Comparison of ENCODE assay signal across 11 cellular contexts in the genomic region with DNA sequence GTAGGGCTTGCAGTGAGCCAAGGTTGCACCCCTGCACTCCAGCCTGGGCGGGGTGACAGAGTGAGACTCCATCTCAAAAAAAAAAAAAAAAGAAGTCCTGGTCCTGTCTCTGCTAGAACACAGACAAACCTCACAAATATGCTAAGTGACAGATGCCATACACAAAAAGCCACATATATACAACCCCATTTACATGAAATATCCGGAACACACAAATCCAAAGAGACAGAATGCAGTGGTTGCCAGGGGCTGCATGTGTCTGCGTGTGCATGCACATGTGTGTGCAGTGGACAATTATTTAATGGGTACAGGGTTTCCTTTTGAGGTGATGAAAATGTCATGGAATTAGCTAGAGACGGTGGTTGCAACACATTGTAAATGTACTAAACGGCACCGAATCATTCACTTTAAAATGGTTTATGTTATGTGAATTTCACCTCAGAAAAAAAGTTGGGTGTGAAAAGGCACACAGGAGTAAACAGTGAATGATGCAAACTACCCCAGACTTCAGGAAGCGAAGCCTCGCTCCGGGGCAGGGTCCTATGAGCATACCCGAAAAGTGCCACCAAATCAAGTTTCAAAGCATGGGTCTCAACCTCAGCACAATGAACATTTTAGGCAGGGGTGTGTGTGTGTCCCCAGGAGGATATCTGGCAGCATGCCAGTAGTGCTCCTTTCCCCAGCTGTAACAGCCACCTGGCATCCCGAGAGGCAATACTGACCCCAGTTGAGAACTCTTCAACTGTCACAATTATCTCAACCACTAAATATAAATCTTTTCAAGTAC. TPM values are rescaled to one million over a fixed set of nuclear protein-coding genes. Genes with fewer than 3 reads are reported as not detected.
DNase-seq lines count a peak whose midpoint lies in the region; ATAC-seq and TF ChIP-seq lines count a peak whose summit lies in the region.
"Had no signal": no experiment of that assay in that cellular context is flagged by ENCODE, and none has a peak within 500 bp of the region (broad histone marks: within the 10 kb centered on the region; RNA-seq: fewer than 3 reads in every experiment).

No MANE protein-coding gene starts in this region.

- H3K27me3 Mint-ChIP-seq in activated CD8-positive, alpha-beta T cell treated with anti-CD3 and anti-CD28 coated beads for 36 hours, result no peaks in the 10 kb centered on the region
- H3K27me3 Mint-ChIP-seq in activated CD8-positive, alpha-beta T cell treated with anti-CD3 and anti-CD28 coated beads, Interleukin-2, amount 10 ng/mL, durations not matched to agents 7 days and 5 days (ENCODE audit: low read depth), result no peaks in the 10 kb centered on the region
- no peaks in the 10 kb centered on the region for H3K27me3 Mint-ChIP-seq in central memory CD8-positive, alpha-beta T cell
- no peaks in the 10 kb centered on the region for H3K27me3 Mint-ChIP-seq in stimulated activated naive B cell treated with anti-CD40 and anti-IgM and Interleukin-4, amounts not matched to agents 10 μg/mL and 1 μg/mL and 100 μg/mL, for 72 hours
- H3K27me3 Mint-ChIP-seq: activated naive CD8-positive, alpha-beta T cell treated with anti-CD3 and anti-CD28 coated beads, Interleukin-2, amount 10 ng/mL, durations not matched to agents 7 days and 5 days had no signal

- TF ChIP-seq CTCF in activated CD8-positive, alpha-beta T cell treated with anti-CD3 and anti-CD28 coated beads for 36 hours (IDR thresholded peaks at IDR 0.05), result no peak

- POLR2A ChIA-PET in activated CD8-positive, alpha-beta T cell treated with anti-CD3 and anti-CD28 coated beads for 36 hours (lab: Charles Lee), result interaction anchor here (1.3 to 1.6 kb wide), 2 partner anchors 44 to 47 kb away, joined by 3 read pairs; no protein-coding TSS in a partner anchor
- POLR2A ChIA-PET in activated CD8-positive, alpha-beta T cell treated with anti-CD3 and anti-CD28 coated beads, Interleukin-2, amount 10 ng/mL, durations not matched to agents 7 days and 5 days (lab: Charles Lee), result no interaction called here

- intact Hi-C loops in activated CD8-positive, alpha-beta T cell treated with anti-CD3 and anti-CD28 coated beads for 36 hours (cut with micrococcal nuclease), result no loop called here

- no peaks in the 10 kb centered on the region for H3K9me3 Mint-ChIP-seq in activated CD8-positive, alpha-beta T cell treated with anti-CD3 and anti-CD28 coated beads for 36 hours
- no peaks in the 10 kb centered on the region for H3K9me3 Mint-ChIP-seq in activated CD8-positive, alpha-beta T cell treated with anti-CD3 and anti-CD28 coated beads, Interleukin-2, amount 10 ng/mL, durations not matched to agents 7 days and 5 days (ENCODE audit: insufficient read depth)
- H3K9me3 Mint-ChIP-seq in central memory CD8-positive, alpha-beta T cell, result no peaks in the 10 kb centered on the region
- no peaks in the 10 kb centered on the region for H3K9me3 Mint-ChIP-seq in stimulated activated naive B cell treated with anti-CD40 and anti-IgM and Interleukin-4, amounts not matched to agents 10 μg/mL and 1 μg/mL and 100 μg/mL, for 72 hours
- H3K9me3 Mint-ChIP-seq: activated naive CD8-positive, alpha-beta T cell treated with anti-CD3 and anti-CD28 coated beads, Interleukin-2, amount 10 ng/mL, durations not matched to agents 7 days and 5 days had no signal

- no peak for ATAC-seq in activated CD8-positive, alpha-beta T cell treated with anti-CD3 and anti-CD28 coated beads for 36 hours
- ATAC-seq in activated CD8-positive, alpha-beta T cell treated with anti-CD3 and anti-CD28 coated beads, Interleukin-2, amount 10 ng/mL, durations not matched to agents 7 days and 5 days, result no peak
- ATAC-seq in central memory CD8-positive, alpha-beta T cell (replicated peaks; ENCODE audit: extremely low read depth, poor library complexity, severe bottlenecking), result peak; percentile 36
- ATAC-seq in stimulated activated naive B cell treated with anti-CD40 and anti-IgM and Interleukin-4, amounts not matched to agents 10 μg/mL and 1 μg/mL and 100 μg/mL, for 72 hours (replicated peaks), result peak; percentile 58 to 60
- ATAC-seq in HG02938 (IDR thresholded peaks at IDR 0.05; ENCODE audit: unreplicated experiment), result no peak
- no peak for ATAC-seq in HG02571 (IDR thresholded peaks at IDR 0.05; ENCODE audit: unreplicated experiment)
- ATAC-seq: stimulated activated naive CD8-positive, alpha-beta T cell treated with anti-CD3 and anti-CD28 coated beads, Interleukin-15, Interleukin-2, amounts not matched to agents 100 U/mL and 50 U/mL, for 24 hours had no signal

- H3K36me3 Mint-ChIP-seq in activated CD8-positive, alpha-beta T cell treated with anti-CD3 and anti-CD28 coated beads for 36 hours (ENCODE audit: low read depth), result peaks cover 8% of the 10 kb centered on the region
- H3K36me3 Mint-ChIP-seq in activated CD8-positive, alpha-beta T cell treated with anti-CD3 and anti-CD28 coated beads, Interleukin-2, amount 10 ng/mL, durations not matched to agents 7 days and 5 days (ENCODE audit: low read depth), result peaks cover 19% of the 10 kb centered on the region
- peaks cover 25% of the 10 kb centered on the region for H3K36me3 Mint-ChIP-seq in central memory CD8-positive, alpha-beta T cell (ENCODE audit: insufficient read depth)
- peaks cover 17% of the 10 kb centered on the region in 2 donors for H3K36me3 Mint-ChIP-seq in stimulated activated naive B cell treated with anti-CD40 and anti-IgM and Interleukin-4, amounts not matched to agents 10 μg/mL and 1 μg/mL and 100 μg/mL, for 72 hours

- peaks cover 47% of the 10 kb centered on the region for H3K4me1 Mint-ChIP-seq in activated CD8-positive, alpha-beta T cell treated with anti-CD3 and anti-CD28 coated beads for 36 hours (ENCODE audit: low read depth)
- peaks cover 16% of the 10 kb centered on the region for H3K4me1 Mint-ChIP-seq in activated CD8-positive, alpha-beta T cell treated with anti-CD3 and anti-CD28 coated beads, Interleukin-2, amount 10 ng/mL, durations not matched to agents 7 days and 5 days (ENCODE audit: low read depth)
- H3K4me1 Mint-ChIP-seq in central memory CD8-positive, alpha-beta T cell, result peaks cover 62% of the 10 kb centered on the region
- H3K4me1 Mint-ChIP-seq in stimulated activated naive B cell treated with anti-CD40 and anti-IgM and Interleukin-4, amounts not matched to agents 10 μg/mL and 1 μg/mL and 100 μg/mL, for 72 hours, result peaks cover 44 to 66% of the 10 kb centered on the region in 2 donors

- H3K4me3 Mint-ChIP-seq in activated CD8-positive, alpha-beta T cell treated with anti-CD3 and anti-CD28 coated beads for 36 hours, result no peak overlapping the region
- no peak overlapping the region for H3K4me3 Mint-ChIP-seq in activated CD8-positive, alpha-beta T cell treated with anti-CD3 and anti-CD28 coated beads, Interleukin-2, amount 10 ng/mL, durations not matched to agents 7 days and 5 days
- peak overlapping the region; percentile 71 for H3K4me3 Mint-ChIP-seq in central memory CD8-positive, alpha-beta T cell
- peak overlapping the region; percentile 47 to 61 for H3K4me3 Mint-ChIP-seq in stimulated activated naive B cell treated with anti-CD40 and anti-IgM and Interleukin-4, amounts not matched to agents 10 μg/mL and 1 μg/mL and 100 μg/mL, for 72 hours
- H3K4me3 Mint-ChIP-seq: activated naive CD8-positive, alpha-beta T cell treated with anti-CD3 and anti-CD28 coated beads, Interleukin-2, amount 10 ng/mL, durations not matched to agents 7 days and 5 days had no signal

- CTCF ChIA-PET in activated CD8-positive, alpha-beta T cell treated with anti-CD3 and anti-CD28 coated beads for 36 hours (lab: Charles Lee), result no interaction called here
- CTCF ChIA-PET in activated CD8-positive, alpha-beta T cell treated with anti-CD3 and anti-CD28 coated beads, Interleukin-2, amount 10 ng/mL, durations not matched to agents 7 days and 5 days (lab: Charles Lee), result no interaction called here

- no peak for DNase-seq in activated CD8-positive, alpha-beta T cell treated with anti-CD3 and anti-CD28 coated beads for 36 hours
- no peak for DNase-seq in activated CD8-positive, alpha-beta T cell treated with anti-CD3 and anti-CD28 coated beads, Interleukin-2, amount 10 ng/mL, durations not matched to agents 7 days and 5 days
- DNase-seq in NCI-H187 treated with DMSO at 0.1 percent for 48 hours (lab: John Stamatoyannopoulos, UW) (peak; percentile 62), SW480 (ENCODE audit: low spot score) (no peak)
- DNase-seq in central memory CD8-positive, alpha-beta T cell (ENCODE audit: low spot score in 2 of 2), result no peak
- no peak for DNase-seq in stimulated activated naive B cell treated with anti-CD40 and anti-IgM and Interleukin-4, amounts not matched to agents 10 μg/mL and 1 μg/mL and 100 μg/mL, for 72 hours
- DNase-seq: activated naive CD8-positive, alpha-beta T cell treated with anti-CD3 and anti-CD28 coated beads, Interleukin-2, amount 10 ng/mL, durations not matched to agents 7 days and 5 days; MG63; stimulated activated naive CD8-positive, alpha-beta T cell treated with anti-CD3 and anti-CD28 coated beads, Interleukin-15, Interleukin-2, amounts not matched to agents 100 U/mL and 50 U/mL, for 24 hours had no signal

- H3K27ac Mint-ChIP-seq in activated CD8-positive, alpha-beta T cell treated with anti-CD3 and anti-CD28 coated beads for 36 hours, result peak overlapping the region; percentile 69
- H3K27ac Mint-ChIP-seq in activated CD8-positive, alpha-beta T cell treated with anti-CD3 and anti-CD28 coated beads, Interleukin-2, amount 10 ng/mL, durations not matched to agents 7 days and 5 days, result no peak overlapping the region
- peak overlapping the region; percentile 25 for H3K27ac Mint-ChIP-seq in central memory CD8-positive, alpha-beta T cell (ENCODE audit: low read depth)
- peak overlapping the region; percentile 80 for H3K27ac Mint-ChIP-seq in stimulated activated naive B cell treated with anti-CD40 and anti-IgM and Interleukin-4, amounts not matched to agents 10 μg/mL and 1 μg/mL and 100 μg/mL, for 72 hours

RNA-seq across cellular contexts. Expression of a gene that starts 48.3 kb away (rescaled TPM):
- total RNA-seq in activated CD8-positive, alpha-beta T cell treated with anti-CD3 and anti-CD28 coated beads for 36 hours, result 100 to 1,000 TPM; 318 to 330 TPM
- total RNA-seq in activated CD8-positive, alpha-beta T cell treated with anti-CD3 and anti-CD28 coated beads, Interleukin-2, amount 10 ng/mL, durations not matched to agents 7 days and 5 days, result 100 to 1,000 TPM; 398 TPM

Comparison
In these comparisons a context has a peak if more than half of its experiments do, and no peak if none do; other contexts are left out.
1. ATAC-seq: peak in central memory CD8-positive, alpha-beta T cell (single experiment) and stimulated activated naive B cell treated with anti-CD40 and anti-IgM and Interleukin-4, amounts not matched to agents 10 μg/mL and 1 μg/mL and 100 μg/mL, for 72 hours (2 of 2); none in activated CD8-positive, alpha-beta T cell treated with anti-CD3 and anti-CD28 coated beads for 36 hours (single experiment), activated CD8-positive, alpha-beta T cell treated with anti-CD3 and anti-CD28 coated beads, Interleukin-2, amount 10 ng/mL, durations not matched to agents 7 days and 5 days (single experiment), HG02938 (single experiment) and HG02571 (single experiment).
2. H3K4me3 Mint-ChIP-seq: peak in central memory CD8-positive, alpha-beta T cell (single experiment) and stimulated activated naive B cell treated with anti-CD40 and anti-IgM and Interleukin-4, amounts not matched to agents 10 μg/mL and 1 μg/mL and 100 μg/mL, for 72 hours (2 of 2); none in activated CD8-positive, alpha-beta T cell treated with anti-CD3 and anti-CD28 coated beads for 36 hours (single experiment) and activated CD8-positive, alpha-beta T cell treated with anti-CD3 and anti-CD28 coated beads, Interleukin-2, amount 10 ng/mL, durations not matched to agents 7 days and 5 days (single experiment).